18 cellular contexts compared by ENCODE assay signal in the genomic region with DNA sequence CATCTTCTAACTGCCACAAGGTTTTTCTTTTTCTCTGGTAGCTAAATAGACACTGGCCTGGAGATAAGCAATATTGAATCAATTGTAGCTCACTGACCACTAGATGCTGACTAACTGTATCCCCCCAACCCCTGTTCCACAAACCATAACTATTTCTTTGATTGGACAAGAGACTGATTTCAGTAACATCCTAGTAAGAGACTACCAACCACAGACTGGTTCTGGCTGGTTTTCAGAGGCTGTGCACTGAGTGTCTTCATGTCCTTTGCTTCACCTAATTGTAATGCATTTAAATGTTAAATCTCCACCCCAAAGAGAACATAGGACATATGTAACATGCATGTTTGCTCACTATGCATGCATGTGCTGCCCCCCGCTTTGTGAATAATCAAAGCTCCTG. TPM values are rescaled to one million over a fixed set of nuclear protein-coding genes. Genes with fewer than 3 reads are reported as not detected.
DNase-seq lines count a peak whose midpoint lies in the region; ATAC-seq, FAIRE-seq and TF ChIP-seq lines count a peak whose summit lies in the region.
"Had no signal": no experiment of that assay in that cellular context is flagged by ENCODE, and none has a peak within 500 bp of the region (broad histone marks: within the 10 kb centered on the region; RNA-seq: fewer than 3 reads in every experiment).

No MANE protein-coding gene starts in this region.

- no peaks in the 10 kb centered on the region; the same call in 1 of the 2 replicates for H3K36me3 ChIP-seq in OCI-LY1 (ENCODE audit: insufficient read depth, low read length)
- no peaks in the 10 kb centered on the region for H3K36me3 ChIP-seq in GM12878 (ENCODE audit: control insufficient read depth in 2 of 2, insufficient read depth in 2 of 2, low read length in 1 of 2)
- no peaks in the 10 kb centered on the region for H3K36me3 ChIP-seq in Peyer's patch
- H3K36me3 ChIP-seq: colonic mucosa had no signal

- CTCF ChIA-PET in activated naive CD4-positive, alpha-beta T cell treated with anti-CD3 and anti-CD28 coated beads for 36 hours (lab: Charles Lee) = interaction anchor here (0.7 to 4.6 kb wide), 13 partner anchors 9 to 210 kb away, joined by 3 to 27 read pairs (median 5); no protein-coding TSS in a partner anchor
- CTCF ChIA-PET in GM12878 (lab: Yijun Ruan, JAX) = interaction anchor here (1.1 to 4.3 kb wide), 5 partner anchors 9 to 82 kb away, joined by 3 to 44 read pairs (median 4); no protein-coding TSS in a partner anchor

- no peak for TF ChIP-seq EP300 in GM12878 (IDR thresholded peaks at IDR 0.05; ENCODE audit: borderline replicate concordance in 1 of 2, control insufficient read depth in 1 of 2, low read depth in 2 of 2, low read length in 2 of 2)

- H3K27me3 ChIP-seq in OCI-LY1 (ENCODE audit: insufficient read depth, low read length) = no peaks in the 10 kb centered on the region
- no peaks in the 10 kb centered on the region for H3K27me3 ChIP-seq in GM12878 (replicated peaks in 1 of 2; ENCODE audit: control insufficient read depth in 2 of 2, insufficient read depth in 2 of 2, low read length in 1 of 2)
- H3K27me3 ChIP-seq in Peyer's patch = no peaks in the 10 kb centered on the region
- H3K27me3 ChIP-seq: colonic mucosa, foreskin keratinocyte had no signal

- WGBS in GM12878 (ENCODE audit: insufficient coverage, insufficient replicate concordance, low lambda C conversion rate, missing lambda C conversion rate) = 96% methylated on average over 1 of the region's 1 CpG

- no peak for FAIRE-seq in GM12878 (lab: Jason Lieb, UNC)
- FAIRE-seq: endothelial cell of umbilical vein had no signal

- H4K20me1 ChIP-seq in OCI-LY1 (ENCODE audit: insufficient read depth, low read length) = no peaks in the 10 kb centered on the region
- H4K20me1 ChIP-seq in GM12878 (ENCODE audit: control insufficient read depth, insufficient read depth) = no peaks in the 10 kb centered on the region

- H3K9ac ChIP-seq in OCI-LY1 (ENCODE audit: low read length) (no peak overlapping the region), GM12878 (ENCODE audit: control insufficient read depth, insufficient read depth, low read length) (no peak overlapping the region)

- H3K9me3 ChIP-seq in OCI-LY1 (ENCODE audit: low read length) (no peaks in the 10 kb centered on the region), GM12878 (replicated peaks; ENCODE audit: control insufficient read depth, insufficient read depth, low read length) (peaks cover 2% of the 10 kb centered on the region; the same call in 1 of the 3 replicates), Peyer's patch (no peaks in the 10 kb centered on the region)
- H3K9me3 ChIP-seq: colonic mucosa, mucosa of descending colon had no signal

- peak overlapping the region; percentile 1 for H3K27ac Mint-ChIP-seq in activated naive CD4-positive, alpha-beta T cell treated with anti-CD3 and anti-CD28 coated beads for 36 hours
- H3K27ac Mint-ChIP-seq in stimulated activated effector memory CD8-positive, alpha-beta T cell treated with anti-CD3 and anti-CD28 coated beads, Interleukin-12 subunit alpha, Interleukin-12 subunit beta, amount 100 ng/mL, for 72 hours = peak overlapping the region; percentile 84
- H3K27ac Mint-ChIP-seq: H9 had no signal

- no peak overlapping the region for H2AFZ ChIP-seq in OCI-LY1 (ENCODE audit: low read length)
- peak overlapping the region; percentile 24; the same call in 1 of the 2 replicates for H2AFZ ChIP-seq in GM12878 (ENCODE audit: control insufficient read depth, low read depth, low read length)

- H3K36me3 Mint-ChIP-seq in activated naive CD4-positive, alpha-beta T cell treated with anti-CD3 and anti-CD28 coated beads for 36 hours (ENCODE audit: low read depth) = peaks cover 8% of the 10 kb centered on the region
- peaks cover 30% of the 10 kb centered on the region for H3K36me3 Mint-ChIP-seq in stimulated activated effector memory CD8-positive, alpha-beta T cell treated with anti-CD3 and anti-CD28 coated beads, Interleukin-12 subunit alpha, Interleukin-12 subunit beta, amount 100 ng/mL, for 72 hours

- H3K4me1 ChIP-seq in OCI-LY1 (ENCODE audit: insufficient read depth, low read length, severe bottlenecking) (peaks cover 55% of the 10 kb centered on the region), GM12878 (ENCODE audit: control insufficient read depth, insufficient read depth, low read length) (peaks cover 31% of the 10 kb centered on the region), Peyer's patch (peaks cover 0 to 24% (median 7%) of the 10 kb centered on the region in 4 donors)
- H3K4me1 ChIP-seq: colonic mucosa had no signal

- BruUV-seq in GM12878 (replicated peaks; lab: Mats Ljungman, UMichigan) = no TSS peak

- H3K9me2 ChIP-seq in OCI-LY1 (ENCODE audit: low read depth, low read length) = no peaks in the 10 kb centered on the region

- RAD21 ChIA-PET in GM12878 (lab: Charles Lee; ENCODE audit: unreplicated experiment) = interaction anchor here (0.7 to 4.5 kb wide), 8 partner anchors 8 to 422 kb away, joined by 3 to 28 read pairs (median 4); no protein-coding TSS in a partner anchor

- H3K4me1 Mint-ChIP-seq in activated naive CD4-positive, alpha-beta T cell treated with anti-CD3 and anti-CD28 coated beads for 36 hours (ENCODE audit: low read depth) = peaks cover 48% of the 10 kb centered on the region
- peaks cover 43% of the 10 kb centered on the region for H3K4me1 Mint-ChIP-seq in stimulated activated effector memory CD8-positive, alpha-beta T cell treated with anti-CD3 and anti-CD28 coated beads, Interleukin-12 subunit alpha, Interleukin-12 subunit beta, amount 100 ng/mL, for 72 hours

- SMC1A ChIA-PET in GM12878 (lab: Charles Lee; ENCODE audit: uncharacterized antibody, unreplicated experiment) = interaction anchor here (0.9 to 4.5 kb wide), 7 partner anchors 12 to 86 kb away, joined by 3 to 25 read pairs (median 10); no protein-coding TSS in a partner anchor

- no peak for DNase-seq in activated naive CD4-positive, alpha-beta T cell treated with anti-CD3 and anti-CD28 coated beads for 36 hours
- DNase-seq in activated naive CD4-positive, alpha-beta T cell treated with Interleukin-2 at 50 U/mL for 16 hours = no peak
- no peak for DNase-seq in GM12878 (ENCODE audit: low read depth, low spot score)
- DNase-seq in stimulated activated effector memory CD8-positive, alpha-beta T cell treated with anti-CD3 and anti-CD28 coated beads, Interleukin-12 subunit alpha, Interleukin-12 subunit beta, amount 100 ng/mL, for 72 hours (ENCODE audit: low spot score in 2 of 2) = no peak
- no peak for DNase-seq in nucleus accumbens (lab: John Stamatoyannopoulos, UW)
- DNase-seq in Peyer's patch = no peak
- no peak for DNase-seq in NK-92 (lab: John Stamatoyannopoulos, UW; ENCODE audit: unreplicated experiment)
- DNase-seq: activated CD4-positive, CD25-positive, alpha-beta regulatory T cell treated with anti-CD3 and anti-CD28 coated beads, Interleukin-2, amount 50 U/mL, for 72 hours; colonic mucosa; foreskin keratinocyte; GDM1; H9; mucosa of descending colon; NCI-H226; posterior cingulate gyrus; SIG-M5 had no signal

- H3K4me2 ChIP-seq in OCI-LY1 (ENCODE audit: low read length) (no peak overlapping the region), GM12878 (ENCODE audit: control insufficient read depth, insufficient read depth) (peak overlapping the region; percentile 94; the same call in 1 of the 2 replicates)

- in situ Hi-C loops in GM12878 (cut with MboI) = no loop called here

- TF ChIP-seq POLR2A in GM12878 (IDR thresholded peaks at IDR 0.05; ENCODE audit: low read depth, low read length) (no peak), Peyer's patch (IDR thresholded peaks at IDR 0.05) (no peak)

- no peak for ATAC-seq in GM12878
- no peak for ATAC-seq in stimulated activated effector memory CD8-positive, alpha-beta T cell treated with anti-CD3 and anti-CD28 coated beads, Interleukin-12 subunit alpha, Interleukin-12 subunit beta, amount 100 ng/mL, for 72 hours
- ATAC-seq: foreskin keratinocyte, mucosa of descending colon had no signal

- H3K27me3 Mint-ChIP-seq in activated naive CD4-positive, alpha-beta T cell treated with anti-CD3 and anti-CD28 coated beads for 36 hours (ENCODE audit: low read depth) = no peaks in the 10 kb centered on the region

- H3K9me3 Mint-ChIP-seq in activated naive CD4-positive, alpha-beta T cell treated with anti-CD3 and anti-CD28 coated beads for 36 hours = no peaks in the 10 kb centered on the region
- H3K9me3 Mint-ChIP-seq in stimulated activated effector memory CD8-positive, alpha-beta T cell treated with anti-CD3 and anti-CD28 coated beads, Interleukin-12 subunit alpha, Interleukin-12 subunit beta, amount 100 ng/mL, for 72 hours = no peaks in the 10 kb centered on the region

- TF ChIP-seq CTCF in OCI-LY1 (IDR thresholded peaks at IDR 0.05; ENCODE audit: low read length) = no peak
- TF ChIP-seq CTCF in GM12878 (IDR thresholded peaks at IDR 0.05 in 2 of 3, conservative IDR thresholded peaks at IDR 0.05 in 1 of 3; ENCODE audit: control insufficient read depth in 2 of 3, extremely low read depth in 1 of 3, insufficient read depth in 1 of 3, low read depth in 3 of 3, low read length in 3 of 3) = no peak
- no peak for TF ChIP-seq CTCF in Peyer's patch (IDR thresholded peaks at IDR 0.05)

- H3K4me3 ChIP-seq in OCI-LY1 (ENCODE audit: low read depth, low read length, poor library complexity, severe bottlenecking) = no peak overlapping the region
- H3K4me3 ChIP-seq in GM12878 = no peak overlapping the region
- H3K4me3 ChIP-seq in Peyer's patch = no peak overlapping the region
- H3K4me3 ChIP-seq: colonic mucosa, mucosa of descending colon had no signal

- H3K79me2 ChIP-seq in OCI-LY1 (ENCODE audit: insufficient read depth, low read length) (no peaks in the 10 kb centered on the region), GM12878 (ENCODE audit: control insufficient read depth, insufficient read depth, low read length) (peaks cover 32% of the 10 kb centered on the region)

- POLR2A ChIA-PET in GM12878 (lab: Charles Lee) = interaction anchor here (0.8 to 3.1 kb wide), 3 partner anchors 34 to 156 kb away, joined by 3 to 12 read pairs (median 3); no protein-coding TSS in a partner anchor

- no peak overlapping the region for H3K4me3 Mint-ChIP-seq in activated naive CD4-positive, alpha-beta T cell treated with anti-CD3 and anti-CD28 coated beads for 36 hours
- peak overlapping the region; percentile 89 for H3K4me3 Mint-ChIP-seq in stimulated activated effector memory CD8-positive, alpha-beta T cell treated with anti-CD3 and anti-CD28 coated beads, Interleukin-12 subunit alpha, Interleukin-12 subunit beta, amount 100 ng/mL, for 72 hours
- H3K4me3 Mint-ChIP-seq: H9 had no signal

- H3F3A ChIP-seq in OCI-LY1 (ENCODE audit: insufficient read depth, low read length) = no peaks in the 10 kb centered on the region

- intact Hi-C loops in activated naive CD4-positive, alpha-beta T cell treated with anti-CD3 and anti-CD28 coated beads for 36 hours (cut with micrococcal nuclease) = no loop called here
- intact Hi-C loops in GM12878 (cut with micrococcal nuclease; ENCODE audit: unreplicated experiment) = loop anchor here (5.0 to 10.0 kb wide), 3 partner anchors 181 to 1272 kb away; partner anchors contain the start of genes GFPT1 and GMCL1

- TF ChIP-seq RAD21 in GM12878 (IDR thresholded peaks at IDR 0.05; ENCODE audit: insufficient read depth, low read depth, low read length) = no peak

- H3K27ac ChIP-seq in OCI-LY1 (ENCODE audit: low read depth, low read length, poor library complexity, severe bottlenecking) (peak overlapping the region; percentile 0), GM12878 (ENCODE audit: control insufficient read depth, insufficient read depth) (peak overlapping the region; percentile 94), Peyer's patch (peak overlapping the region in 2 of 4 donors; percentile 93 to 96)
- H3K27ac ChIP-seq: colonic mucosa, foreskin keratinocyte had no signal

RNA-seq across cellular contexts. Expression of gene AAK1, which starts 3.2 kb away (rescaled TPM):
- 10 to 100 TPM; 77.4 to 79.5 TPM for total RNA-seq in activated naive CD4-positive, alpha-beta T cell treated with anti-CD3 and anti-CD28 coated beads for 36 hours
- total RNA-seq in GM12878 (2013; cell fraction: nucleolus; rRNA removed) = 99.3 and 101 TPM in 2 replicates
- 24.5 and 26.0 TPM in 2 replicates for total RNA-seq in GM12878 (2014; rRNA removed)
- total RNA-seq in GM12878 (2014; rRNA removed; fragmentation: Illumina TruSeq; extraction: Trizol) = 15.0 and 15.4 TPM in 2 replicates
- 32.9 and 35.0 TPM in 2 replicates for total RNA-seq in GM12878 (2021)
- 8.7 TPM for polyA plus RNA-seq in GM12878 (2011; ENCODE audit: low read depth)
- 10.3 and 12.0 TPM in 2 replicates for polyA plus RNA-seq in GM12878 (2011; rRNA removed)
- 9.9 and 13.4 TPM in 2 replicates for polyA plus RNA-seq in GM12878 (2011; cell fraction: cytosol; rRNA removed)
- 18.1 and 24.2 TPM in 2 replicates for polyA plus RNA-seq in GM12878 (2011; cell fraction: nucleus; rRNA removed)
- 13.3 and 15.6 TPM in 2 replicates for polyA plus RNA-seq in GM12878 (2012)
- polyA plus RNA-seq in GM12878 (2014; fragmentation: Illumina TruSeq; extraction: Trizol) = 17.6 and 18.1 TPM in 2 replicates
- 1 to 10 TPM; 2.9 to 8.0 TPM for polyA plus RNA-seq in GM12878 (2014; fragmentation: Nextera tagmentation; extraction: Ambion mirVana)
- 16.9 and 21.0 TPM in 2 replicates for polyA plus RNA-seq in GM12878 (2014; rRNA removed)
- polyA plus RNA-seq in GM12878 (2016; fragmentation: Nextera tagmentation; extraction: Ambion mirVana) = 10 to 100 TPM; 30.7 to 41.4 TPM
- polyA minus RNA-seq in GM12878 (2011; rRNA and poly(A)+ RNA removed) = 19.1 and 24.8 TPM in 2 replicates
- polyA minus RNA-seq in GM12878 (2011; cell fraction: cytosol; rRNA and poly(A)+ RNA removed) = 12.2 and 13.6 TPM in 2 replicates
- 25.9 and 39.5 TPM in 2 replicates for polyA minus RNA-seq in GM12878 (2011; cell fraction: nucleus; rRNA and poly(A)+ RNA removed)
- 10 to 100 TPM; 44.3 to 85.0 (median 60.3) TPM for total RNA-seq in Peyer's patch
